In genomic region chr18:54923339-54923956, GRCh38 we compare ENCODE assay signal across 18 cellular contexts. TPM values are rescaled to one million over a fixed set of nuclear protein-coding genes. Genes with fewer than 3 reads are reported as not detected.
DNase-seq lines count a peak whose midpoint lies in the region; ATAC-seq and TF ChIP-seq lines count a peak whose summit lies in the region.
"Had no signal": no experiment of that assay in that cellular context is flagged by ENCODE, and none has a peak within 500 bp of the region (broad histone marks: within the 10 kb centered on the region; RNA-seq: fewer than 3 reads in every experiment).

No MANE protein-coding gene starts in this region.

- no peaks in the 10 kb centered on the region for H3K4me1 ChIP-seq in thyroid gland
- H3K4me1 ChIP-seq in sigmoid colon, result no peaks in the 10 kb centered on the region

- DNase-seq in EH (ENCODE audit: low read depth) (peak; percentile 11), amniotic epithelial cell (ENCODE audit: low read depth) (peak; percentile 35), left lobe of liver (ENCODE audit: low spot score) (no peak), thyroid gland (peak; percentile 8 to 40), islet precursor cell (no peak), sigmoid colon (no peak), GM10248 (ENCODE audit: extremely low spot score) (no peak)
- DNase-seq: CD8-positive, alpha-beta memory T cell; DND-41; HCEC 1CT; NCI-H1105 treated with DMSO at 0.1 percent for 48 hours; NCI-H1694; NCI-H2081 treated with DMSO at 0.1 percent for 48 hours; NCI-H526; PC-3; RPMI8226; SIG-M5 had no signal

- CTCF ChIA-PET in GM10248 (lab: Yijun Ruan, JAX), result no interaction called here

- H3K27me3 ChIP-seq in thyroid gland, result no peaks in the 10 kb centered on the region
- H3K27me3 ChIP-seq in sigmoid colon, result no peaks in the 10 kb centered on the region
- H3K27me3 ChIP-seq: BLaER1 treated with 17β-estradiol and CSF1 and Interleukin-3, amounts not matched to agents 10 nM and 100 nM had no signal

- no peak for TF ChIP-seq EP300 in sigmoid colon (IDR thresholded peaks at IDR 0.05)

- no peak for TF ChIP-seq POLR2A in thyroid gland (IDR thresholded peaks at IDR 0.05)
- TF ChIP-seq POLR2A in sigmoid colon (IDR thresholded peaks at IDR 0.05), result no peak

- H3K9me3 ChIP-seq in thyroid gland (no peaks in the 10 kb centered on the region), sigmoid colon (no peaks in the 10 kb centered on the region)

- POLR2A ChIA-PET in GM10248 (lab: Yijun Ruan, JAX), result no interaction called here

- peak; percentile 16 for ATAC-seq in left lobe of liver
- ATAC-seq: PC-3 had no signal

- H3K27ac ChIP-seq in thyroid gland (no peak overlapping the region), sigmoid colon (no peak overlapping the region)
- H3K27ac ChIP-seq: BLaER1 treated with 17β-estradiol and CSF1 and Interleukin-3, amounts not matched to agents 10 nM and 100 nM had no signal

- intact Hi-C loops in thyroid gland (cut with DNase I), result no loop called here
- intact Hi-C loops in sigmoid colon (cut with DNase I), result no loop called here

- TF ChIP-seq CTCF in thyroid gland (IDR thresholded peaks at IDR 0.05) (no peak), sigmoid colon (IDR thresholded peaks at IDR 0.05) (no peak), GM10248 (IDR thresholded peaks at IDR 0.05; ENCODE audit: control extremely low read depth, extremely low read depth, low read depth, missing control alignments) (no peak)

- no peaks in the 10 kb centered on the region for H3K36me3 ChIP-seq in thyroid gland
- H3K36me3 ChIP-seq in sigmoid colon, result no peaks in the 10 kb centered on the region
- H3K36me3 ChIP-seq: BLaER1 treated with 17β-estradiol and CSF1 and Interleukin-3, amounts not matched to agents 10 nM and 100 nM had no signal

- H3K4me3 ChIP-seq in thyroid gland (replicated peaks in 1 of 3) (no peak overlapping the region), sigmoid colon (no peak overlapping the region)
- H3K4me3 ChIP-seq: BLaER1 treated with 17β-estradiol and CSF1 and Interleukin-3, amounts not matched to agents 10 nM and 100 nM had no signal

- 30 to 54% methylated on average over 4 of the region's 4 CpGs for WGBS in thyroid gland, 2 donors
- WGBS in sigmoid colon, 2 donors, result 89 to 95% methylated on average over 4 of the region's 4 CpGs

RNA-seq across cellular contexts. Expression of gene CCDC68, which starts 35.8 kb away (rescaled TPM):
- 4.6 TPM for total RNA-seq in left lobe of liver
- 10 to 100 TPM in 1 of 4 donors, 1 to 10 TPM in 3; 1.4 to 16.2 (median 3.4) TPM for total RNA-seq in thyroid gland
- total RNA-seq in sigmoid colon, result 1 to 10 TPM; 3.1 to 5.5 (median 4.5) TPM
- 10 to 100 TPM; 16.3 to 42.3 (median 30.0) TPM for polyA plus RNA-seq in sigmoid colon
- total RNA-seq: CD8-positive, alpha-beta memory T cell had no signal
- polyA plus RNA-seq: CD8-positive, alpha-beta memory T cell had no signal

Comparison
In these comparisons a context has a peak if more than half of its experiments do, and no peak if none do; other contexts are left out.
1. DNase-seq: peak in EH (single experiment), amniotic epithelial cell (single experiment) and thyroid gland (2 of 2); none in left lobe of liver (single experiment), islet precursor cell (single experiment), sigmoid colon (single experiment) and GM10248 (single experiment).